In the genomic region with DNA sequence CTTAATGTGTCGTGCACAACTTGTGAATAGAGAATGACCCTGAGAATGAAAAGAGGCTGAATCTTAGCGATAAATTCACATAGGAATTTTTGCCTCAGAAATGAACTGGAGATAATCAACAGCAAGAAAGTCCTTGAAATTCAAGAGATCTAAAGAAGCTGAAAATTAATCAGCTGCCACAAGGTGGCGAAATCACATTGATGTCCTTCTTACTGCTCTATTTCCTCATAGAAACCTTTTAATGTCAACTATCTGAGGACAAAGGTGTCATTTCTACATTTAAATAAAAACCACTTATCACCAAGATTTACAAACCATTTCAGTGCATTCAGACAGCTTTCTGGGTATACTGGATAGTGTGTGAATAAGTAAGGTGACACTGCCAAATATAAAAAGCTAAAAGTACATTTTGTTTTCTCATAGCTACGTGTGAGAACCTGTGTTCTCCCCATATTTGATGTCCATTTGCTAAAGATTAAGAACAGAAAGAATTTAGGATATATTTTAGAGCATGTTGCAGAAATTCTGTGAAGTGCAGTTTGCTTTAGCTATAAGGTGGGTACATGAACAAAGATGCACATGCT, we compare ENCODE assay signal across 9 cellular contexts.
DNase-seq lines count a peak whose midpoint lies in the region; ATAC-seq and TF ChIP-seq lines count a peak whose summit lies in the region.
"Had no signal": no experiment of that assay in that cellular context is flagged by ENCODE, and none has a peak within 500 bp of the region (broad histone marks: within the 10 kb centered on the region; RNA-seq: fewer than 3 reads in every experiment).

No MANE protein-coding gene starts in this region.

- no peaks in the 10 kb centered on the region for H3K36me3 ChIP-seq in OCI-LY1 (ENCODE audit: insufficient read depth, low read length)
- H3K36me3 ChIP-seq in muscle layer of colon (ENCODE audit: insufficient read depth, low read length), result no peaks in the 10 kb centered on the region

- no peaks in the 10 kb centered on the region for H3K9me2 ChIP-seq in OCI-LY1 (ENCODE audit: low read depth, low read length)

- DNase-seq in NCI-H82 (lab: John Stamatoyannopoulos, UW), result peak; percentile 72
- no peak for DNase-seq in NCI-H82 treated with DMSO at 0.1 percent for 48 hours (lab: John Stamatoyannopoulos, UW; ENCODE audit: unreplicated experiment)
- DNase-seq in HS-27A (ENCODE audit: low read depth), result peak; percentile 42
- peak; percentile 51 to 75 for DNase-seq in dermis microvascular lymphatic vessel endothelial cell (ENCODE audit: low read depth in 2 of 2)
- no peak for DNase-seq in natural killer cell treated with Interleukin-12 subunit alpha and Interleukin-12 subunit beta and Interleukin-15 and Interleukin-18, amount 100 ng/mL, for 72 hours (ENCODE audit: low spot score)
- no peak for DNase-seq in NCI-H2107 treated with DMSO at 0.1 percent for 48 hours (lab: John Stamatoyannopoulos, UW; ENCODE audit: unreplicated experiment)

- no peaks in the 10 kb centered on the region for H3K4me1 ChIP-seq in OCI-LY1 (ENCODE audit: insufficient read depth, low read length, severe bottlenecking)
- peaks cover 8% of the 10 kb centered on the region for H3K4me1 ChIP-seq in muscle layer of colon (ENCODE audit: insufficient read depth, low read length)

- H2AFZ ChIP-seq in OCI-LY1 (ENCODE audit: low read length), result no peak overlapping the region

- no peaks in the 10 kb centered on the region for H3K79me2 ChIP-seq in OCI-LY1 (ENCODE audit: insufficient read depth, low read length)

- no peak overlapping the region for H3K27ac Mint-ChIP-seq in natural killer cell treated with Interleukin-12 subunit alpha and Interleukin-12 subunit beta and Interleukin-15 and Interleukin-18, amount 100 ng/mL, for 72 hours
- H3K27ac Mint-ChIP-seq: CD4-positive, CD25-positive, alpha-beta regulatory T cell had no signal

- H3K9me3 ChIP-seq in OCI-LY1 (ENCODE audit: low read length), result no peaks in the 10 kb centered on the region
- H3K9me3 ChIP-seq in muscle layer of colon (ENCODE audit: low read length), result no peaks in the 10 kb centered on the region

- peak; percentile 72 for TF ChIP-seq CTCF in OCI-LY1 (IDR thresholded peaks at IDR 0.05; ENCODE audit: low read length)

- H3K4me3 Mint-ChIP-seq in natural killer cell treated with Interleukin-12 subunit alpha and Interleukin-12 subunit beta and Interleukin-15 and Interleukin-18, amount 100 ng/mL, for 72 hours, result no peak overlapping the region
- H3K4me3 Mint-ChIP-seq: CD4-positive, CD25-positive, alpha-beta regulatory T cell had no signal

- H3K36me3 Mint-ChIP-seq in natural killer cell treated with Interleukin-12 subunit alpha and Interleukin-12 subunit beta and Interleukin-15 and Interleukin-18, amount 100 ng/mL, for 72 hours, result no peaks in the 10 kb centered on the region
- H3K36me3 Mint-ChIP-seq: CD4-positive, CD25-positive, alpha-beta regulatory T cell had no signal

- no peak overlapping the region for H3K4me2 ChIP-seq in OCI-LY1 (ENCODE audit: low read length)

- no peaks in the 10 kb centered on the region for H3F3A ChIP-seq in OCI-LY1 (ENCODE audit: insufficient read depth, low read length)

- H3K4me3 ChIP-seq in OCI-LY1 (ENCODE audit: low read depth, low read length, poor library complexity, severe bottlenecking) (no peak overlapping the region), muscle layer of colon (ENCODE audit: low read depth in 1 of 2, low read length in 2 of 2) (no peak overlapping the region)

- H3K27ac ChIP-seq in OCI-LY1 (ENCODE audit: low read depth, low read length, poor library complexity, severe bottlenecking), result no peak overlapping the region
- peak overlapping the region; percentile 21 for H3K27ac ChIP-seq in muscle layer of colon (ENCODE audit: low read depth, low read length)

- H3K27me3 ChIP-seq in OCI-LY1 (ENCODE audit: insufficient read depth, low read length) (no peaks in the 10 kb centered on the region), muscle layer of colon (ENCODE audit: control insufficient read depth in 1 of 2, insufficient read depth in 2 of 2, low read length in 2 of 2) (no peaks in the 10 kb centered on the region)

- H3K9ac ChIP-seq in OCI-LY1 (ENCODE audit: low read length), result no peak overlapping the region
- no peak overlapping the region for H3K9ac ChIP-seq in muscle layer of colon (ENCODE audit: low read length)

- no peak for ATAC-seq in natural killer cell treated with Interleukin-12 subunit alpha and Interleukin-12 subunit beta and Interleukin-15 and Interleukin-18, amount 100 ng/mL, for 72 hours

- no peaks in the 10 kb centered on the region for H3K9me3 Mint-ChIP-seq in natural killer cell treated with Interleukin-12 subunit alpha and Interleukin-12 subunit beta and Interleukin-15 and Interleukin-18, amount 100 ng/mL, for 72 hours

- H3K27me3 Mint-ChIP-seq in natural killer cell treated with Interleukin-12 subunit alpha and Interleukin-12 subunit beta and Interleukin-15 and Interleukin-18, amount 100 ng/mL, for 72 hours, result no peaks in the 10 kb centered on the region
- H3K27me3 Mint-ChIP-seq: CD4-positive, CD25-positive, alpha-beta regulatory T cell had no signal

- H4K20me1 ChIP-seq in OCI-LY1 (ENCODE audit: insufficient read depth, low read length), result no peaks in the 10 kb centered on the region

- no peaks in the 10 kb centered on the region for H3K4me1 Mint-ChIP-seq in natural killer cell treated with Interleukin-12 subunit alpha and Interleukin-12 subunit beta and Interleukin-15 and Interleukin-18, amount 100 ng/mL, for 72 hours (ENCODE audit: low read depth in 2 of 2)
- H3K4me1 Mint-ChIP-seq: CD4-positive, CD25-positive, alpha-beta regulatory T cell had no signal

Comparison
In these comparisons a context has a peak if more than half of its experiments do, and no peak if none do; other contexts are left out.
1. DNase-seq: peak in NCI-H82 (single experiment), HS-27A (single experiment) and dermis microvascular lymphatic vessel endothelial cell (2 of 2); none in NCI-H82 treated with DMSO at 0.1 percent for 48 hours (single experiment), natural killer cell treated with Interleukin-12 subunit alpha and Interleukin-12 subunit beta and Interleukin-15 and Interleukin-18, amount 100 ng/mL, for 72 hours (single experiment) and NCI-H2107 treated with DMSO at 0.1 percent for 48 hours (single experiment).